ENCODE assay signal across 7 cellular contexts in the genomic region with DNA sequence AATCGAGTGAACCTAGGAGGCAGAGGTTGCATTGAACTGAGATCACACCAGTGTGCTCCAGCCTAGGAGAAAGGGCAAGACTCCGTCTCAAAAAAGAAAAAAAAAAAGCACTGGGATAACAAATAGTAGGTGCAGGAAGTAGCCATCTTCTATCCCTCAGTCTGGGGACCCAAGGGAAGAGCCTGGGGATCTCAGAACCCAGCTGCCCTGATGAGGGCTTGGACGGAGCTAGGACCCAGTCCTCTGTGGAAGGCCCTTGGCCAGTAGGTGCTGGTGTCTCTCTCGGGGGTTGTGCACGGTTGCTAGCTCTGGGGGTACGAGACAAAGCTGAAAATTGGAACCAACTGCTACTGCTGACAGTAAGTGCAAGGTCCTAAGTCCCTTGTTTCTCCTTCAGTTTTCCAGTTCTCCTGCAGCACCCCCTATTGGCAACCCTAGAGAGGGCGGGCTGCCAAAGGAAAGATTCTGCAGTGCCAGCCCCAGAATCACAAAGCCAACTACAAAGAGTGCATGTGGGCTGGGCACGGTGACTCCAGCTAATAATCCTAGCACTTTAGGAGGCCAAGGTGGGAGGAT. TPM values are rescaled to one million over a fixed set of nuclear protein-coding genes. Genes with fewer than 3 reads are reported as not detected.
A peak's percentile ranks its signal among the peaks of the same experiment; 100 is the strongest.
DNase-seq lines count a peak whose midpoint lies in the region; ATAC-seq and TF ChIP-seq lines count a peak whose summit lies in the region.

No MANE protein-coding gene starts in this region.

- peak; percentile 75 for TF ChIP-seq CTCF in GM12872 (IDR thresholded peaks at IDR 0.05; ENCODE audit: insufficient read depth, low read depth, low read length)
- peak; percentile 81 for TF ChIP-seq CTCF in NB4 (IDR thresholded peaks at IDR 0.05; ENCODE audit: low read depth, low read length)
- peak; percentile 52 for TF ChIP-seq CTCF in activated CD8-positive, alpha-beta T cell treated with anti-CD3 and anti-CD28 coated beads for 36 hours (IDR thresholded peaks at IDR 0.05)
- peak; percentile 70 for TF ChIP-seq CTCF in neural crest cell (conservative IDR thresholded peaks at IDR 0.05)

- POLR2A ChIA-PET in activated CD8-positive, alpha-beta T cell treated with anti-CD3 and anti-CD28 coated beads for 36 hours (lab: Charles Lee): interaction anchor here (1.0 kb wide), 1 partner anchor 9 kb away, joined by 3 read pairs; no protein-coding TSS in a partner anchor

- DNase-seq in NB4 (ENCODE audit: low read depth) (peak; percentile 69), fibroblast of peridontal ligament (ENCODE audit: extremely low read depth) (peak; percentile 46), neural crest cell (ENCODE audit: low read depth, low spot score) (peak; percentile 58), NCI-H1048 (lab: John Stamatoyannopoulos, UW) (no peak)
- peak; percentile 63 for DNase-seq in activated CD8-positive, alpha-beta T cell treated with anti-CD3 and anti-CD28 coated beads for 36 hours

- no peak overlapping the region for H3K27ac Mint-ChIP-seq in activated CD8-positive, alpha-beta T cell treated with anti-CD3 and anti-CD28 coated beads for 36 hours
- H3K27ac Mint-ChIP-seq in neural crest cell (ENCODE audit: unreplicated experiment): no peak overlapping the region

- no peaks in the 10 kb centered on the region for H3K4me1 Mint-ChIP-seq in activated CD8-positive, alpha-beta T cell treated with anti-CD3 and anti-CD28 coated beads for 36 hours (ENCODE audit: low read depth)
- peaks cover 7% of the 10 kb centered on the region for H3K4me1 Mint-ChIP-seq in neural crest cell

- TF ChIP-seq POLR2A in NB4 (IDR thresholded peaks at IDR 0.05; ENCODE audit: extremely low read depth, insufficient read length): no peak

- peak; percentile 53 for ATAC-seq in activated CD8-positive, alpha-beta T cell treated with anti-CD3 and anti-CD28 coated beads for 36 hours
- no peak for ATAC-seq in GM18858 (IDR thresholded peaks at IDR 0.05; ENCODE audit: unreplicated experiment)

- H3K36me3 Mint-ChIP-seq in activated CD8-positive, alpha-beta T cell treated with anti-CD3 and anti-CD28 coated beads for 36 hours (ENCODE audit: low read depth): peaks cover 2% of the 10 kb centered on the region
- H3K36me3 Mint-ChIP-seq in neural crest cell (ENCODE audit: low read depth): peaks cover 5% of the 10 kb centered on the region

- no peaks in the 10 kb centered on the region for H3K9me3 Mint-ChIP-seq in activated CD8-positive, alpha-beta T cell treated with anti-CD3 and anti-CD28 coated beads for 36 hours
- H3K9me3 Mint-ChIP-seq in neural crest cell: no peaks in the 10 kb centered on the region

- intact Hi-C loops in activated CD8-positive, alpha-beta T cell treated with anti-CD3 and anti-CD28 coated beads for 36 hours (cut with micrococcal nuclease): no loop called here

- no peak overlapping the region for H3K4me3 Mint-ChIP-seq in activated CD8-positive, alpha-beta T cell treated with anti-CD3 and anti-CD28 coated beads for 36 hours
- no peak overlapping the region for H3K4me3 Mint-ChIP-seq in neural crest cell

- CTCF ChIA-PET in activated CD8-positive, alpha-beta T cell treated with anti-CD3 and anti-CD28 coated beads for 36 hours (lab: Charles Lee): interaction anchor here (0.5 to 1.8 kb wide), 13 partner anchors 12 to 350 kb away, joined by 3 to 7 read pairs (median 3); partner anchors contain the start of genes KIF1B, LZIC and NMNAT1

- no peak overlapping the region for H3K4me3 ChIP-seq in NB4 (ENCODE audit: low read depth, low read length)

- no peaks in the 10 kb centered on the region for H3K27me3 Mint-ChIP-seq in activated CD8-positive, alpha-beta T cell treated with anti-CD3 and anti-CD28 coated beads for 36 hours
- H3K27me3 Mint-ChIP-seq in neural crest cell (ENCODE audit: low read depth): no peaks in the 10 kb centered on the region

RNA-seq across cellular contexts. Expression of gene KIF1B, which starts 57.6 kb away (rescaled TPM):
- 1 to 10 TPM; 7.1 to 8.9 TPM for total RNA-seq in activated CD8-positive, alpha-beta T cell treated with anti-CD3 and anti-CD28 coated beads for 36 hours
- total RNA-seq in neural crest cell: 113 and 116 TPM in 2 replicates

Comparison
In these comparisons a context has a peak if more than half of its experiments do, and no peak if none do; other contexts are left out.
1. RNA of gene KIF1B, which starts 57.6 kb away (total RNA-seq): 113 to 116 TPM in neural crest cell; 7.1 to 8.9 TPM in activated CD8-positive, alpha-beta T cell treated with anti-CD3 and anti-CD28 coated beads for 36 hours; every median in the first group is over 10 times any median in the second.
2. Peak in every context shown above with its lines, with median percentiles within 50 percentile points of each other: CTCF ChIP-seq.